1 cellular context compared by ENCODE assay signal in genomic region chr2:130336877-130337734, GRCh38.
TF ChIP-seq lines count a peak whose summit lies in the region.

No MANE protein-coding gene starts in this region.

TF ChIP-seq in HepG2, 621 proteins besides CTCF, POLR2A, EP300 and RAD21 (continued from another document):
- TF ChIP-seq ZBTB14 (CRISPR knock-in tag; IDR thresholded peaks at IDR 0.05) (no peak), ZNF790 (CRISPR knock-in tag; IDR thresholded peaks at IDR 0.05; ENCODE audit: borderline replicate concordance) (no peak; the same call in 1 of the 2 replicates), ZMYM4 (CRISPR knock-in tag; IDR thresholded peaks at IDR 0.05) (peak; percentile 77), RARA (CRISPR knock-in tag; IDR thresholded peaks at IDR 0.05) (0 out of 2 replicates have a peak, but pooled peaks have one; percentile 7), HMGXB3 (CRISPR knock-in tag; IDR thresholded peaks at IDR 0.05; ENCODE audit: borderline replicate concordance) (no peak), SKI (IDR thresholded peaks at IDR 0.05; ENCODE audit: partially characterized antibody) (peak; percentile 55), NR1H2 (CRISPR knock-in tag; IDR thresholded peaks at IDR 0.05; ENCODE audit: borderline replicate concordance, low read depth) (no peak), TEAD2 (CRISPR knock-in tag; IDR thresholded peaks at IDR 0.05) (no peak), MED8 (CRISPR knock-in tag; IDR thresholded peaks at IDR 0.05; ENCODE audit: insufficient replicate concordance) (peak; percentile 39), ZNF441 (CRISPR knock-in tag; IDR thresholded peaks at IDR 0.05; ENCODE audit: borderline replicate concordance) (peak; percentile 56; the same call in 1 of the 2 replicates), PCBP2 (optimal IDR thresholded peaks at IDR 0.05; ENCODE audit: low read depth, low read length, poor library complexity, severe bottlenecking) (no peak), NBN (conservative IDR thresholded peaks at IDR 0.05) (no peak), BCLAF1 (IDR thresholded peaks at IDR 0.05) (no peak), ZZZ3 (CRISPR knock-in tag; IDR thresholded peaks at IDR 0.05; ENCODE audit: borderline replicate concordance) (no peak), ZFP62 (CRISPR knock-in tag; IDR thresholded peaks at IDR 0.05) (0 out of 2 replicates have a peak, but pooled peaks have one; percentile 56), ZNF430 (CRISPR knock-in tag; IDR thresholded peaks at IDR 0.05) (peak; percentile 53; the same call in 1 of the 2 replicates), ZNF646 (CRISPR knock-in tag; IDR thresholded peaks at IDR 0.05) (no peak), ZNF30 (CRISPR knock-in tag; IDR thresholded peaks at IDR 0.05) (no peak), KAT7 (CRISPR knock-in tag; IDR thresholded peaks at IDR 0.05; ENCODE audit: borderline replicate concordance) (no peak), CHD4 (IDR thresholded peaks at IDR 0.05; ENCODE audit: borderline replicate concordance, low read length) (no peak), MBD4 (IDR thresholded peaks at IDR 0.05; ENCODE audit: borderline replicate concordance, low read length) (no peak), HMGXB4 (CRISPR knock-in tag; IDR thresholded peaks at IDR 0.05; ENCODE audit: borderline replicate concordance in 1 of 2, low read depth in 1 of 2) (peak; percentile 99 to 100), TOPORS (CRISPR knock-in tag; IDR thresholded peaks at IDR 0.05) (peak; percentile 78; the same call in 1 of the 2 replicates), CREM (IDR thresholded peaks at IDR 0.05) (peak; percentile 73), CREM (CRISPR knock-in tag; IDR thresholded peaks at IDR 0.05) (no peak), FOXP4 (CRISPR knock-in tag; IDR thresholded peaks at IDR 0.05) (no peak), BRD4 (CRISPR knock-in tag; IDR thresholded peaks at IDR 0.05) (no peak), NR0B2 (CRISPR knock-in tag; IDR thresholded peaks at IDR 0.05) (peak; percentile 90), RNF2 (conservative IDR thresholded peaks at IDR 0.05; ENCODE audit: low read depth) (no peak), IRF2 (CRISPR knock-in tag; IDR thresholded peaks at IDR 0.05) (peak; percentile 71), PBX3 (CRISPR knock-in tag; IDR thresholded peaks at IDR 0.05; ENCODE audit: borderline replicate concordance) (no peak), BORCS8-MEF2B (CRISPR knock-in tag; IDR thresholded peaks at IDR 0.05) (peak; percentile 18), IRX3 (CRISPR knock-in tag; IDR thresholded peaks at IDR 0.05; ENCODE audit: borderline replicate concordance, low read depth) (no peak), ZNF782 (CRISPR knock-in tag; IDR thresholded peaks at IDR 0.05; ENCODE audit: borderline replicate concordance) (no peak), NFYC (CRISPR knock-in tag; IDR thresholded peaks at IDR 0.05) (no peak; the same call in 1 of the 2 replicates), NFE2 (CRISPR knock-in tag; IDR thresholded peaks at IDR 0.05) (0 out of 2 replicates have a peak, but pooled peaks have one; percentile 11), NR2F1 (CRISPR knock-in tag; IDR thresholded peaks at IDR 0.05) (no peak), NFKB2 (CRISPR knock-in tag; IDR thresholded peaks at IDR 0.05; ENCODE audit: borderline replicate concordance) (no peak; the same call in 1 of the 2 replicates), ONECUT2 (CRISPR knock-in tag; IDR thresholded peaks at IDR 0.05) (no peak), FOXA3 (CRISPR knock-in tag; IDR thresholded peaks at IDR 0.05) (no peak; the same call in 1 of the 2 replicates)
TF ChIP-seq in HepG2: peak in this region for 311.
